Comparison of ENCODE assay signal across 10 cellular contexts in the genomic region with DNA sequence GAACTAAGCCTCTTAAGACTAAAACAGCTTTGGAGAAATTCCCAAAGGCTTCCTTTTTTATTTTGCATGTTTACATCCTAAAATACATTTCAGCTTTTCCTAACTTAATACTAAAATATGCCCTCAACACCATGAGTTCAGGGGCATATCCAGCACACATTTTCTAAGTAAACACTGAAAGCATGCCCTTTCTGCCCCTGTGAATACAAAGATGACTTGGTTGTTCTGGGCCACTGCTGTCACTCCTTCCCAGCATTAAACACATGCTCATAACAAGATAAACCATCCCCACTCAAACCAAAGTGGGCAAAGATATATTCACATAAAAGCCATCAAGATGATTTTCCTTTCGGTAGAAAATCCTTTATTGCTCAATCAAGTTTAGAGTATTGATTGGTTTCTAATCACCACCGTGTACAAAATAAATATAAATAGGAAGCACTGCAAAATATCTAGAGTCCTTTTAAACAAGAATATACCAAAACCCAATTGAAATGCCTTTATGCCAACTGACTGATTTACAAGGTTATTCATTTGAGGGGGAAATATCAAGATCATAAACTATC. TPM values are rescaled to one million over a fixed set of nuclear protein-coding genes. Genes with fewer than 3 reads are reported as not detected.
DNase-seq lines count a peak whose midpoint lies in the region; ATAC-seq and TF ChIP-seq lines count a peak whose summit lies in the region.
"Had no signal": no experiment of that assay in that cellular context is flagged by ENCODE, and none has a peak within 500 bp of the region (broad histone marks: within the 10 kb centered on the region; RNA-seq: fewer than 3 reads in every experiment).

No MANE protein-coding gene starts in this region.

- POLR2A ChIA-PET in HEK293T (lab: Yijun Ruan, JAX), result interaction anchor here (2.1 to 9.7 kb wide), 2 partner anchors 11 to 139 kb away, joined by 10 to 162 read pairs; partner anchors contain the start of genes PARP2 and PNP

- H4K20me1 ChIP-seq in Loucy (ENCODE audit: insufficient read depth, low read length, poor library complexity, severe bottlenecking), result peaks cover 42% of the 10 kb centered on the region

- H3K9me3 ChIP-seq in Loucy (ENCODE audit: insufficient read depth, low read depth, low read length), result no peaks in the 10 kb centered on the region

- H3K27me3 Mint-ChIP-seq in T-helper 2 cell treated with Interferon-gamma antibody and Interleukin-4, amounts not matched to agents 5 μg/mL and 100 μg/mL, for 36 hours (ENCODE audit: low read depth), result no peaks in the 10 kb centered on the region
- H3K27me3 Mint-ChIP-seq in chondrocyte (ENCODE audit: low read depth) (no peaks in the 10 kb centered on the region), osteocyte (ENCODE audit: unreplicated experiment) (no peaks in the 10 kb centered on the region)

- H3K36me3 Mint-ChIP-seq in T-helper 2 cell treated with Interferon-gamma antibody and Interleukin-4, amounts not matched to agents 5 μg/mL and 100 μg/mL, for 36 hours (ENCODE audit: low read depth), result peaks cover 12% of the 10 kb centered on the region
- H3K36me3 Mint-ChIP-seq in chondrocyte (ENCODE audit: low read depth) (no peaks in the 10 kb centered on the region), osteocyte (ENCODE audit: unreplicated experiment) (peaks cover 3% of the 10 kb centered on the region)

- H3K4me3 Mint-ChIP-seq in T-helper 2 cell treated with Interferon-gamma antibody and Interleukin-4, amounts not matched to agents 5 μg/mL and 100 μg/mL, for 36 hours, result peak overlapping the region; percentile 19
- H3K4me3 Mint-ChIP-seq in chondrocyte (ENCODE audit: unreplicated experiment), result no peak overlapping the region
- H3K4me3 Mint-ChIP-seq in osteocyte (ENCODE audit: unreplicated experiment), result peak overlapping the region; percentile 8

- H3K9me2 ChIP-seq in Loucy (replicated peaks; ENCODE audit: low read depth, low read length), result no peaks in the 10 kb centered on the region

- H3K36me3 ChIP-seq in Loucy (ENCODE audit: insufficient read depth, low read length), result peaks cover 6% of the 10 kb centered on the region

- H3K4me1 ChIP-seq in Loucy (ENCODE audit: insufficient read depth, low read length, poor library complexity, severe bottlenecking), result peaks cover 43% of the 10 kb centered on the region

- H3K9ac ChIP-seq in Loucy (ENCODE audit: low read depth, low read length, poor library complexity, severe bottlenecking), result no peak overlapping the region

- no peak for DNase-seq in T-helper 2 cell treated with Interferon-gamma antibody and Interleukin-4, amounts not matched to agents 5 μg/mL and 100 μg/mL, for 36 hours (ENCODE audit: low spot score)
- no peak for DNase-seq in T-helper 2 cell
- DNase-seq in chondrocyte (ENCODE audit: low spot score), result no peak
- DNase-seq in osteocyte (ENCODE audit: extremely low spot score, unreplicated experiment), result no peak
- DNase-seq in CD1c-positive myeloid dendritic cell (ENCODE audit: extremely low spot score), result no peak
- no peak for DNase-seq in HEK293T (ENCODE audit: extremely low spot score)
- DNase-seq: head of caudate nucleus, MV-4-11 had no signal

- H3K27me3 ChIP-seq in Loucy (ENCODE audit: insufficient read depth, low read length, poor library complexity, severe bottlenecking), result no peaks in the 10 kb centered on the region

- peaks cover 66% of the 10 kb centered on the region for H3K79me2 ChIP-seq in Loucy (ENCODE audit: insufficient read depth, low read length)

- CTCF ChIA-PET in HEK293T (lab: Yijun Ruan, JAX), result interaction anchor here (0.7 kb wide), 1 partner anchor 81 kb away, joined by 3 read pairs; no protein-coding TSS in a partner anchor

- H2AFZ ChIP-seq in Loucy (ENCODE audit: low read length), result no peak overlapping the region

- TF ChIP-seq CTCF in Loucy (conservative IDR thresholded peaks at IDR 0.05; ENCODE audit: low read length) (no peak), chondrocyte (IDR thresholded peaks at IDR 0.05) (no peak), osteocyte (IDR thresholded peaks at IDR 0.05) (no peak)

- peak overlapping the region; percentile 88 for H3K4me2 ChIP-seq in Loucy (ENCODE audit: low read depth, low read length, poor library complexity, severe bottlenecking)

- H3K4me3 ChIP-seq in Loucy (ENCODE audit: low read length, poor library complexity, severe bottlenecking), result peak overlapping the region; percentile 14

- no peak overlapping the region for H3K27ac Mint-ChIP-seq in T-helper 2 cell treated with Interferon-gamma antibody and Interleukin-4, amounts not matched to agents 5 μg/mL and 100 μg/mL, for 36 hours
- H3K27ac Mint-ChIP-seq in chondrocyte (ENCODE audit: unreplicated experiment) (peak overlapping the region; percentile 76), osteocyte (ENCODE audit: unreplicated experiment) (peak overlapping the region; percentile 50)

- H3K4me1 Mint-ChIP-seq in T-helper 2 cell treated with Interferon-gamma antibody and Interleukin-4, amounts not matched to agents 5 μg/mL and 100 μg/mL, for 36 hours (ENCODE audit: low read depth), result peaks cover 42% of the 10 kb centered on the region
- peaks cover 41% of the 10 kb centered on the region for H3K4me1 Mint-ChIP-seq in chondrocyte (ENCODE audit: low read depth)
- peaks cover 31% of the 10 kb centered on the region for H3K4me1 Mint-ChIP-seq in osteocyte (ENCODE audit: unreplicated experiment)

- H3K9me3 Mint-ChIP-seq in T-helper 2 cell treated with Interferon-gamma antibody and Interleukin-4, amounts not matched to agents 5 μg/mL and 100 μg/mL, for 36 hours, result no peaks in the 10 kb centered on the region
- H3K9me3 Mint-ChIP-seq in chondrocyte (ENCODE audit: low read depth) (no peaks in the 10 kb centered on the region), osteocyte (ENCODE audit: unreplicated experiment) (no peaks in the 10 kb centered on the region)

- peaks cover 15% of the 10 kb centered on the region; the same call in 1 of the 2 replicates for H3F3A ChIP-seq in Loucy (ENCODE audit: low read depth)

- no peak for ATAC-seq in HG03378 (IDR thresholded peaks at IDR 0.05; ENCODE audit: unreplicated experiment)

TF ChIP-seq in HEK293T, 16 proteins besides CTCF, POLR2A, EP300 and RAD21:
- TF ChIP-seq LEF1 (IDR thresholded peaks at IDR 0.05; ENCODE audit: borderline replicate concordance) (no peak), FOXK2 (IDR thresholded peaks at IDR 0.05) (no peak), L3MBTL2 (conservative IDR thresholded peaks at IDR 0.05) (no peak), FOXA1 (IDR thresholded peaks at IDR 0.05) (no peak), FOXM1 (IDR thresholded peaks at IDR 0.05; ENCODE audit: borderline replicate concordance) (no peak), ARNT (IDR thresholded peaks at IDR 0.05) (no peak), CTBP1 (IDR thresholded peaks at IDR 0.05; ENCODE audit: borderline replicate concordance) (no peak)

RNA-seq across cellular contexts. Expression of gene CCNB1IP1, which starts 1.9 kb away (rescaled TPM):
- total RNA-seq in chondrocyte (32.6 to 41.2 TPM (median 34.7 TPM) in 3 replicates), osteocyte (47.4 and 49.6 TPM in 2 replicates)

RNA-seq across cellular contexts. Expression of gene PARP2, which starts 12.3 kb away (rescaled TPM):
- total RNA-seq in chondrocyte, result 16.2 to 27.3 TPM (median 19.4 TPM) in 3 replicates
- total RNA-seq in osteocyte, result 22.7 and 25.3 TPM in 2 replicates

RNA-seq across cellular contexts. Expression of gene TTC5, which starts 25.4 kb away (rescaled TPM):
- total RNA-seq in chondrocyte, result 16.3 to 29.5 TPM (median 17.3 TPM) in 3 replicates
- total RNA-seq in osteocyte, result 24.5 and 25.4 TPM in 2 replicates
